1 cellular context compared by ENCODE assay signal in the genomic region with DNA sequence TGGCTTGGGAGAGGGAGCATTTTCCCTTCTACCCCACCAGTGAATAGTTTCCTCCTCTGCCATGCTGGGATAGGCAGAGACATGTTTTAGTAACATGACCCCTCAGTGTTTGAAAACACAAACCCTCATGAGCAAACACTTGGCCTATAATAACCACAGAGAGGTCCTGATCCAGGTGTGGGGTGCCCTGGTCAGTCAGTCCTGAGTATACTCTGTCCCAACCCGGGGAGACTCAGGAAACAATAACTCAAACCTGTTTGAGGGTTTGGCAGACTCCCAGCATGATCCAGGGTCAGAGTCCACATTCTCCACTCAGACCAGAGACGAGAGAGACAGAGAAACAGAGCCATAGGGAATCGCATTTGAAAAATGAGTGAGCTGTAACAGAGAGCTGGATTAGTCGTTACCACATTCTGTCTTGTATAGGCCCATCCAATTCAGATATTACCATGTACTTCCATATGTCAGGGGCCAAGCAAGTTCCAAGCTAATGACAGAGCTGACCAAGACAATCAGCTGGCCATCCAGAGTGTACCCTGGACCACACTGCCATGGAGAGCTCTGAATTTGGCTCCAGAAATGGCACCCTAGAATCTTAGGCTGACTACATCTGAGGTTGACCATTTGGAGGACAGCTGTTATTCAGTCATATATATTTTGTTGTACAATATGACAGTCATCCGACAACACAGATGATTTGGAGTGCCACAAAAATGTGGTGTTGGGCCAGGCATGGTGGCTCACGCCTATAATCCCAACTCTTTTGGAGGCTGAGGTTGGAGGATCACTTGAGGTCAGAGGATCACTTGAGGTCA.
TF ChIP-seq lines count a peak whose summit lies in the region.

No MANE protein-coding gene starts in this region.

TF ChIP-seq in SK-N-SH, 30 proteins besides CTCF, POLR2A, EP300 and RAD21:
- TF ChIP-seq GABPA (IDR thresholded peaks at IDR 0.05; ENCODE audit: low read depth) (no peak), JUND (IDR thresholded peaks at IDR 0.05) (no peak), CHD2 (IDR thresholded peaks at IDR 0.05; ENCODE audit: low read length, partially characterized antibody) (no peak), TAF1 (IDR thresholded peaks at IDR 0.05; ENCODE audit: borderline replicate concordance, low read depth, low read length) (no peak)
- TF ChIP-seq, protein P1, sequence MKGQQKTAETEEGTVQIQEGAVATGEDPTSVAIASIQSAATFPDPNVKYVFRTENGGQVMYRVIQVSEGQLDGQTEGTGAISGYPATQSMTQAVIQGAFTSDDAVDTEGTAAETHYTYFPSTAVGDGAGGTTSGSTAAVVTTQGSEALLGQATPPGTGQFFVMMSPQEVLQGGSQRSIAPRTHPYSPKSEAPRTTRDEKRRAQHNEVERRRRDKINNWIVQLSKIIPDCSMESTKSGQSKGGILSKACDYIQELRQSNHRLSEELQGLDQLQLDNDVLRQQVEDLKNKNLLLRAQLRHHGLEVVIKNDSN (IDR thresholded peaks at IDR 0.05; ENCODE audit: borderline replicate concordance, low read depth) = no peak
